ENCODE assay signal across 8 cellular contexts in genomic region chr13:110915874-110916670, GRCh38. TPM values are rescaled to one million over a fixed set of nuclear protein-coding genes. Genes with fewer than 3 reads are reported as not detected.
DNase-seq lines count a peak whose midpoint lies in the region; ATAC-seq and TF ChIP-seq lines count a peak whose summit lies in the region.

No MANE protein-coding gene starts in this region.

- H2BK15ac ChIP-seq in neuronal stem cell (ENCODE audit: low read length) = peak overlapping the region; percentile 57

- peak overlapping the region; percentile 60 for H3K9ac ChIP-seq in neuronal stem cell (ENCODE audit: low read depth, low read length, poor library complexity)

- peak overlapping the region; percentile 65 for H3K23ac ChIP-seq in neuronal stem cell (ENCODE audit: low read depth, low read length, poor library complexity)

- H4K91ac ChIP-seq in neuronal stem cell (ENCODE audit: low read depth, low read length, poor library complexity) = no peak overlapping the region

- WGBS in neuronal stem cell (ENCODE audit: extremely low coverage in 2 of 2, insufficient read length in 2 of 2, insufficient replicate concordance in 1 of 2), 2 donors = no CpG with 5 or more reads among the region's 17 CpGs

- no peak overlapping the region for H4K8ac ChIP-seq in neuronal stem cell (ENCODE audit: low read depth, low read length)

- peak; percentile 64 for DNase-seq in A172 (ENCODE audit: low spot score)
- no peak for DNase-seq in GM12864 (ENCODE audit: low read depth)
- DNase-seq in SK-MEL-5 (ENCODE audit: low read depth, low spot score) = peak; percentile 87
- DNase-seq in erythroblast (lab: John Stamatoyannopoulos, UW) = peak; percentile 15 to 45
- no peak for DNase-seq in neuronal stem cell (ENCODE audit: low spot score)
- no peak for DNase-seq in stimulated activated CD4-positive, alpha-beta T cell treated with anti-CD3 and anti-CD28 coated beads, Interleukin-4, amount 100 ng/mL, for 24 hours
- no peak for DNase-seq in stimulated activated CD4-positive, alpha-beta T cell treated with anti-CD3 and anti-CD28 coated beads, Interleukin-2, amount 100 ng/mL, for 48 hours

- no peak for TF ChIP-seq POLR2A in erythroblast (IDR thresholded peaks at IDR 0.05; ENCODE audit: low read length)

- no peaks in the 10 kb centered on the region for H3K27me3 ChIP-seq in neuronal stem cell (ENCODE audit: control insufficient read depth in 3 of 3, insufficient read depth in 3 of 3, low read depth in 1 of 3, low read length in 3 of 3)

- H2BK5ac ChIP-seq in neuronal stem cell (ENCODE audit: low read length) = peak overlapping the region; percentile 82

- H3K4me3 ChIP-seq in GM12864 (ENCODE audit: low read depth, low read length) = peak overlapping the region; percentile 78
- H3K4me3 ChIP-seq in neuronal stem cell (ENCODE audit: low read length in 2 of 2) = peak overlapping the region; percentile 81 to 86

- no peak for ATAC-seq in HG02571 (IDR thresholded peaks at IDR 0.05; ENCODE audit: unreplicated experiment)

- no peak overlapping the region for H2AK5ac ChIP-seq in neuronal stem cell (ENCODE audit: low read depth, low read length)

- TF ChIP-seq CTCF in GM12864 (IDR thresholded peaks at IDR 0.05; ENCODE audit: low read depth, low read length, missing control alignments) = no peak

- no peak overlapping the region for H2BK120ac ChIP-seq in neuronal stem cell (ENCODE audit: low read depth, low read length)

- H3K36me3 ChIP-seq in neuronal stem cell (replicated peaks in 1 of 2; ENCODE audit: control insufficient read depth in 2 of 2, insufficient read depth in 2 of 2, low read length in 2 of 2) = peaks cover 0 to 10% of the 10 kb centered on the region in 2 donors

- peak overlapping the region; percentile 56 for H3K4me2 ChIP-seq in neuronal stem cell (ENCODE audit: insufficient read depth, low read length, poor library complexity, severe bottlenecking)

- H3K4ac ChIP-seq in neuronal stem cell (ENCODE audit: low read length) = no peak overlapping the region

- H3K9me3 ChIP-seq in neuronal stem cell (replicated peaks in 1 of 2; ENCODE audit: control insufficient read depth in 2 of 2, insufficient read depth in 1 of 2, low read depth in 1 of 2, low read length in 2 of 2) = no peaks in the 10 kb centered on the region

- peaks cover 3% of the 10 kb centered on the region for H3K79me1 ChIP-seq in neuronal stem cell (ENCODE audit: low read depth, low read length)

- in situ Hi-C loops in SK-MEL-5 (cut with HindIII; ENCODE audit: low pct_unique_long_range_greater_than_20kb, low sequenced_read_pairs) = no loop called here

- H2AFZ ChIP-seq in neuronal stem cell (ENCODE audit: low read length) = peak overlapping the region; percentile 92

- no peak overlapping the region for H2BK12ac ChIP-seq in neuronal stem cell (ENCODE audit: low read length)

- peak overlapping the region; percentile 97 for H3K27ac ChIP-seq in neuronal stem cell (replicated peaks; ENCODE audit: low read length)

- no peak overlapping the region for H3K14ac ChIP-seq in neuronal stem cell (ENCODE audit: low read length)

- peaks cover 10 to 13% of the 10 kb centered on the region in 2 donors for H3K4me1 ChIP-seq in neuronal stem cell (ENCODE audit: control insufficient read depth in 2 of 2, insufficient read depth in 1 of 2, low read depth in 1 of 2, low read length in 2 of 2)

- peak overlapping the region; percentile 97 for H3K18ac ChIP-seq in neuronal stem cell (ENCODE audit: low read length)

RNA-seq across cellular contexts. Expression of gene ANKRD10, which starts 1.2 kb away (rescaled TPM):
- 446 and 575 TPM in 2 replicates for total RNA-seq in A172 (2014; rRNA removed; shearing (Covaris generic))
- total RNA-seq in SK-MEL-5 (2014; rRNA removed; shearing (Covaris generic)) = 71.0 and 71.1 TPM in 2 replicates
- polyA plus RNA-seq in SK-MEL-5 (2015; cell fraction: cytosol; rRNA removed) = 20.2 and 27.0 TPM in 2 replicates
- 691 and 843 TPM in 2 replicates for polyA plus RNA-seq in SK-MEL-5 (2015; cell fraction: nucleus; rRNA removed)
- 91.9 TPM for polyA plus RNA-seq in neuronal stem cell (2013, experiment 1 of 2)
- polyA plus RNA-seq in neuronal stem cell (2013, experiment 2 of 2) = 92.3 TPM

Comparison
In these comparisons a context has a peak if more than half of its experiments do, and no peak if none do; other contexts are left out.
1. DNase-seq: peak in A172 (single experiment), SK-MEL-5 (single experiment) and erythroblast (2 of 2); none in GM12864 (single experiment), neuronal stem cell (single experiment), stimulated activated CD4-positive, alpha-beta T cell treated with anti-CD3 and anti-CD28 coated beads, Interleukin-4, amount 100 ng/mL, for 24 hours (single experiment) and stimulated activated CD4-positive, alpha-beta T cell treated with anti-CD3 and anti-CD28 coated beads, Interleukin-2, amount 100 ng/mL, for 48 hours (0 of 2).